11 cellular contexts compared by ENCODE assay signal in genomic region chr9:133127340-133127981, GRCh38. TPM values are rescaled to one million over a fixed set of nuclear protein-coding genes. Genes with fewer than 3 reads are reported as not detected.
DNase-seq lines count a peak whose midpoint lies in the region; ATAC-seq, FAIRE-seq and TF ChIP-seq lines count a peak whose summit lies in the region.
"Had no signal": no experiment of that assay in that cellular context is flagged by ENCODE, and none has a peak within 500 bp of the region (broad histone marks: within the 10 kb centered on the region; RNA-seq: fewer than 3 reads in every experiment).

No MANE protein-coding gene starts in this region.

- H3K4me1 Mint-ChIP-seq in progenitor cell of endocrine pancreas (ENCODE audit: low read depth), result peaks cover 14% of the 10 kb centered on the region
- H3K4me1 Mint-ChIP-seq in endothelial cell (ENCODE audit: unreplicated experiment), result peaks cover 19% of the 10 kb centered on the region

- H3K4me3 Mint-ChIP-seq in progenitor cell of endocrine pancreas (ENCODE audit: low read depth) (no peak overlapping the region), endothelial cell (ENCODE audit: unreplicated experiment) (no peak overlapping the region)

- H3K9me3 Mint-ChIP-seq in progenitor cell of endocrine pancreas (ENCODE audit: low read depth) (no peaks in the 10 kb centered on the region), endothelial cell (ENCODE audit: unreplicated experiment) (no peaks in the 10 kb centered on the region)

- in situ Hi-C loops in Caki2 (cut with HindIII; ENCODE audit: low pct_unique_long_range_greater_than_20kb, low sequenced_read_pairs), result no loop called here

- peak overlapping the region; percentile 7 to 15 for H3K4me3 ChIP-seq in esophagus (ENCODE audit: low read depth in 1 of 2, low read length in 2 of 2)
- H3K4me3 ChIP-seq: smooth muscle cell had no signal

- H3K27me3 Mint-ChIP-seq in progenitor cell of endocrine pancreas, result no peaks in the 10 kb centered on the region
- peaks cover 18% of the 10 kb centered on the region for H3K27me3 Mint-ChIP-seq in endothelial cell (ENCODE audit: unreplicated experiment)

- TF ChIP-seq CTCF in progenitor cell of endocrine pancreas (IDR thresholded peaks at IDR 0.05; ENCODE audit: unreplicated experiment), result no peak
- TF ChIP-seq CTCF in endothelial cell (IDR thresholded peaks at IDR 0.05; ENCODE audit: unreplicated experiment), result no peak

- no peak for ATAC-seq in HG02840 (IDR thresholded peaks at IDR 0.05; ENCODE audit: low FRiP score, unreplicated experiment)

- DNase-seq in Caki2 (ENCODE audit: low read depth) (peak; percentile 45), progenitor cell of endocrine pancreas (ENCODE audit: low spot score, unreplicated experiment) (no peak), RCC 7860 (ENCODE audit: low spot score) (no peak), endothelial cell (ENCODE audit: low spot score) (no peak), NCI-H446 treated with DMSO at 0.1 percent for 48 hours (lab: John Stamatoyannopoulos, UW) (no peak)
- DNase-seq in activated CD4-positive, alpha-beta T cell treated with anti-CD3 and anti-CD28 coated beads, Interleukin-2, amount 50 U/mL, for 48 hours, result peak; percentile 47 to 59
- DNase-seq: DMS79 treated with DMSO at 0.1 percent for 48 hours had no signal

- H3K27me3 ChIP-seq in esophagus (ENCODE audit: control insufficient read depth in 1 of 2, insufficient read depth in 2 of 2, low read length in 2 of 2), result no peaks in the 10 kb centered on the region

- H3K36me3 Mint-ChIP-seq in progenitor cell of endocrine pancreas (ENCODE audit: insufficient read depth) (peaks cover 1% of the 10 kb centered on the region), endothelial cell (ENCODE audit: low read depth, unreplicated experiment) (peaks cover 17% of the 10 kb centered on the region)

- FAIRE-seq in RCC 7860 (lab: Jason Lieb, UNC), result no peak
- FAIRE-seq: TTC549 had no signal

- H3K27ac Mint-ChIP-seq in progenitor cell of endocrine pancreas (peak overlapping the region; percentile 69), endothelial cell (ENCODE audit: unreplicated experiment) (no peak overlapping the region)

- H3K4me1 ChIP-seq in esophagus (ENCODE audit: control insufficient read depth in 2 of 2, insufficient read depth in 2 of 2, low read length in 1 of 2), result peaks cover 14 to 39% of the 10 kb centered on the region in 2 donors

- H3K27ac ChIP-seq in esophagus (ENCODE audit: low read depth in 2 of 2, low read length in 1 of 2), result peak overlapping the region; percentile 61 to 91

- WGBS in esophagus, 2 donors, result 41 to 58% methylated on average over 23 of the region's 23 CpGs

- H3K36me3 ChIP-seq in esophagus (ENCODE audit: control insufficient read depth in 2 of 2, insufficient read depth in 2 of 2, low read length in 1 of 2), result no peaks in the 10 kb centered on the region

- H3K9me3 ChIP-seq in esophagus (ENCODE audit: control insufficient read depth in 2 of 2, insufficient read depth in 1 of 2, low read depth in 1 of 2, low read length in 1 of 2), result no peaks in the 10 kb centered on the region

RNA-seq across cellular contexts. Expression of gene RALGDS, which starts 6.4 kb away (rescaled TPM):
- total RNA-seq in Caki2 (2014; rRNA removed; shearing (Covaris generic); ENCODE audit: low replicate concordance), result 11.1 and 18.6 TPM in 2 replicates
- 10 to 100 TPM; 47.8 to 67.9 TPM for polyA plus RNA-seq in esophagus
- 82.3 and 84.6 TPM in 2 replicates for total RNA-seq in progenitor cell of endocrine pancreas
- total RNA-seq in endothelial cell (ENCODE audit: unreplicated experiment), result 80.6 TPM

RNA-seq across cellular contexts. Expression of gene GBGT1, which starts 36.3 kb away (rescaled TPM):
- not detected in 2 replicates for total RNA-seq in Caki2 (2014; rRNA removed; shearing (Covaris generic); ENCODE audit: low replicate concordance)
- 1 to 10 TPM; 2.1 to 3.7 TPM for polyA plus RNA-seq in esophagus
- total RNA-seq in progenitor cell of endocrine pancreas (5.2 and 7.3 TPM in 2 replicates), endothelial cell (ENCODE audit: unreplicated experiment) (98.4 TPM)

Comparison
In these comparisons a context has a peak if more than half of its experiments do, and no peak if none do; other contexts are left out.
1. DNase-seq: peak in Caki2 (single experiment) and activated CD4-positive, alpha-beta T cell treated with anti-CD3 and anti-CD28 coated beads, Interleukin-2, amount 50 U/mL, for 48 hours (2 of 2); none in progenitor cell of endocrine pancreas (single experiment), RCC 7860 (single experiment), endothelial cell (single experiment) and NCI-H446 treated with DMSO at 0.1 percent for 48 hours (single experiment).
2. RNA of gene GBGT1, which starts 36.3 kb away (total RNA-seq): 98.4 TPM in endothelial cell (single experiment); 5.2 to 7.3 TPM in progenitor cell of endocrine pancreas and not detected in Caki2; every median in the first group is over 10 times any median in the second.